ENCODE assay signal across 8 cellular contexts in genomic region chr15:81000626-81001179, GRCh38. TPM values are rescaled to one million over a fixed set of nuclear protein-coding genes. Genes with fewer than 3 reads are reported as not detected.
DNase-seq lines count a peak whose midpoint lies in the region; ATAC-seq lines count a peak whose summit lies in the region.

TLNRD1 (plus strand) TSS chr15:81000923; CDS start chr15:81002272, 1,349 bp downstream.

- H3K36me3 ChIP-seq in urinary bladder (ENCODE audit: insufficient read depth) = no peaks in the 10 kb centered on the region

- DNase-seq in NCI-H1694 treated with DMSO at 0.1 percent for 48 hours (lab: John Stamatoyannopoulos, UW) (peak; percentile 78), T-helper 2 cell (peak; percentile 54 to 95 (median 76)), amygdala (lab: John Stamatoyannopoulos, UW) (peak in 53 of 56 donors; percentile 28 to 84 (median 70)), left ventricle myocardium superior (peak; percentile 90), pulmonary artery endothelial cell (ENCODE audit: low read depth, low spot score) (peak; percentile 69)

- H3K4me1 ChIP-seq in urinary bladder (ENCODE audit: insufficient read depth) = peaks cover 2% of the 10 kb centered on the region

- peak within 1 kb of the TSS; percentile 97 for H3K27ac ChIP-seq in urinary bladder (ENCODE audit: low read depth)

- intact Hi-C loops in left ventricle myocardium superior (cut with micrococcal nuclease) = loop anchor here (10.0 kb wide), 1 partner anchor 104 kb away; no protein-coding TSS in a partner anchor

- ATAC-seq in GM18498 (IDR thresholded peaks at IDR 0.05; ENCODE audit: unreplicated experiment) (peak; percentile 68), HG02884 (IDR thresholded peaks at IDR 0.05; ENCODE audit: unreplicated experiment) (peak; percentile 52), left ventricle myocardium superior (peak; percentile 85)

- peak within 1 kb of the TSS; percentile 99 for H3K4me3 ChIP-seq in urinary bladder (ENCODE audit: low read depth, low read length)

- WGBS in urinary bladder = under 1% methylated on average over 67 of the region's 67 CpGs

RNA-seq across cellular contexts. Expression of gene TLNRD1, which starts in this region (rescaled TPM):
- 6.4 TPM for total RNA-seq in left ventricle myocardium superior
- 13.7 and 13.8 TPM in 2 replicates for total RNA-seq in pulmonary artery endothelial cell
- total RNA-seq in urinary bladder = 3.8 TPM
- 14.0 TPM for polyA plus RNA-seq in urinary bladder

Comparison
In these comparisons a context has a peak if more than half of its experiments do, and no peak if none do; other contexts are left out.
1. Peak in every context shown above with its lines: DNase-seq, ATAC-seq, H3K4me3 ChIP-seq and H3K27ac ChIP-seq.